Comparison of ENCODE assay signal across 13 cellular contexts in genomic region chr11:73315288-73316020, GRCh38. TPM values are rescaled to one million over a fixed set of nuclear protein-coding genes. Genes with fewer than 3 reads are reported as not detected.
DNase-seq lines count a peak whose midpoint lies in the region; ATAC-seq, FAIRE-seq and TF ChIP-seq lines count a peak whose summit lies in the region.
"Had no signal": no experiment of that assay in that cellular context is flagged by ENCODE, and none has a peak within 500 bp of the region (broad histone marks: within the 10 kb centered on the region; RNA-seq: fewer than 3 reads in every experiment).

No MANE protein-coding gene starts in this region.

- H3K9me3 ChIP-seq in adipocyte (ENCODE audit: control insufficient read depth, low read length) (no peaks in the 10 kb centered on the region), lower lobe of right lung (no peaks in the 10 kb centered on the region), stomach smooth muscle (ENCODE audit: control insufficient read depth in 2 of 2, low read length in 2 of 2) (no peaks in the 10 kb centered on the region)
- H3K9me3 ChIP-seq in effector memory CD4-positive, alpha-beta T cell (ENCODE audit: control insufficient read depth, low read length), result no peaks in the 10 kb centered on the region

- no peak for TF ChIP-seq CTCF in lower lobe of right lung (IDR thresholded peaks at IDR 0.05)

- no peak for TF ChIP-seq POLR2A in GM12892 (IDR thresholded peaks at IDR 0.05; ENCODE audit: low read depth, low read length)

- H3K9ac ChIP-seq in adipocyte (ENCODE audit: low read length) (peak overlapping the region; percentile 99), stomach smooth muscle (ENCODE audit: low read length in 2 of 2) (peak overlapping the region; percentile 58 to 69)

- peaks cover 82% of the 10 kb centered on the region for H3K4me1 ChIP-seq in adipocyte (ENCODE audit: control insufficient read depth, insufficient read depth, low read length)
- H3K4me1 ChIP-seq in lower lobe of right lung, result peaks cover 93% of the 10 kb centered on the region
- peaks cover 98% of the 10 kb centered on the region for H3K4me1 ChIP-seq in stomach smooth muscle (ENCODE audit: control insufficient read depth, insufficient read depth, low read length)
- no peaks in the 10 kb centered on the region for H3K4me1 ChIP-seq in effector memory CD4-positive, alpha-beta T cell (ENCODE audit: control insufficient read depth, insufficient read depth, low read length, poor library complexity, severe bottlenecking)

- peak; percentile 5 for FAIRE-seq in GM12892 (lab: Jason Lieb, UNC)
- FAIRE-seq: frontal cortex had no signal

- DNase-seq in GM12892 (ENCODE audit: insufficient read length) (no peak), adipocyte (ENCODE audit: low read depth) (no peak), lower lobe of right lung (no peak), KBM-7 (no peak), AG20443 (ENCODE audit: low spot score) (no peak), H7 (no peak)
- no peak for DNase-seq in effector memory CD4-positive, alpha-beta T cell
- DNase-seq: DMS153; midbrain; stimulated activated CD4-positive, alpha-beta T cell treated with anti-CD3 and anti-CD28 coated beads, Interleukin-15, amount 100 ng/mL, for 24 hours; stimulated activated naive CD8-positive, alpha-beta T cell treated with anti-CD3 and anti-CD28 coated beads, Interleukin-15, Interleukin-2, amounts not matched to agents 100 U/mL and 50 U/mL, for 24 hours had no signal

- intact Hi-C loops in lower lobe of right lung (cut with DNase I), result no loop called here

- peak overlapping the region; percentile 79 for H3K27ac ChIP-seq in lower lobe of right lung
- H3K27ac ChIP-seq in stomach smooth muscle (ENCODE audit: low read length), result peak overlapping the region; percentile 97
- H3K27ac ChIP-seq in effector memory CD4-positive, alpha-beta T cell (ENCODE audit: insufficient read depth, low read length, poor library complexity, severe bottlenecking), result no peak overlapping the region

- peak overlapping the region; percentile 16 for H3K4me3 ChIP-seq in adipocyte (ENCODE audit: low read length)
- peak overlapping the region; percentile 78 for H3K4me3 ChIP-seq in lower lobe of right lung
- peak overlapping the region; percentile 41 to 87 for H3K4me3 ChIP-seq in stomach smooth muscle (ENCODE audit: low read length in 2 of 2)
- H3K4me3 ChIP-seq in H7 (ENCODE audit: insufficient read depth, low read depth, low read length), result no peak overlapping the region
- H3K4me3 ChIP-seq in effector memory CD4-positive, alpha-beta T cell (ENCODE audit: insufficient read depth, low read depth, low read length, poor library complexity, severe bottlenecking), result no peak overlapping the region

- H3K27me3 ChIP-seq in adipocyte (replicated peaks; ENCODE audit: control insufficient read depth, insufficient read depth, low read length), result no peaks in the 10 kb centered on the region
- no peaks in the 10 kb centered on the region for H3K27me3 ChIP-seq in lower lobe of right lung (ENCODE audit: low read depth)
- H3K27me3 ChIP-seq in stomach smooth muscle (ENCODE audit: control insufficient read depth in 1 of 2, insufficient read depth in 2 of 2, low read length in 2 of 2), result no peaks in the 10 kb centered on the region
- H3K27me3 ChIP-seq in H7 (ENCODE audit: control insufficient read depth, insufficient read depth, low read length), result peaks cover 3% of the 10 kb centered on the region; the same call in 1 of the 2 replicates
- no peaks in the 10 kb centered on the region for H3K27me3 ChIP-seq in effector memory CD4-positive, alpha-beta T cell (replicated peaks; ENCODE audit: control insufficient read depth, insufficient read depth, low read length, poor library complexity, severe bottlenecking)

- no peak for ATAC-seq in lower lobe of right lung
- ATAC-seq: stimulated activated naive CD8-positive, alpha-beta T cell treated with anti-CD3 and anti-CD28 coated beads, Interleukin-15, Interleukin-2, amounts not matched to agents 100 U/mL and 50 U/mL, for 24 hours had no signal

- in situ Hi-C loops in KBM-7 (cut with MboI; ENCODE audit: low pct_unique_long_range_greater_than_20kb, low sequenced_read_pairs), result no loop called here

- H3K36me3 ChIP-seq in adipocyte (ENCODE audit: control insufficient read depth, insufficient read depth, low read length, severe bottlenecking) (peaks cover 5% of the 10 kb centered on the region), lower lobe of right lung (no peaks in the 10 kb centered on the region), stomach smooth muscle (ENCODE audit: control insufficient read depth in 2 of 2, insufficient read depth in 2 of 2, low read length in 2 of 2) (peaks cover 0 to 10% of the 10 kb centered on the region in 2 donors), H7 (replicated peaks; ENCODE audit: control insufficient read depth, insufficient read depth, low read length) (peaks cover 2% of the 10 kb centered on the region; the same call in 1 of the 2 replicates)
- no peaks in the 10 kb centered on the region for H3K36me3 ChIP-seq in effector memory CD4-positive, alpha-beta T cell (ENCODE audit: control insufficient read depth, insufficient read depth, low read length)

RNA-seq across cellular contexts. Expression of gene ARHGEF17, which starts 7.4 kb away (rescaled TPM):
- 8.9 TPM for polyA plus RNA-seq in GM12892 (2012; ENCODE audit: missing spikeins)
- total RNA-seq in lower lobe of right lung, result 56.5 TPM
- total RNA-seq in H7 (2014; rRNA removed; shearing (Covaris generic)), result 3.3 and 6.6 TPM in 2 replicates

RNA-seq across cellular contexts. Expression of gene P2RY6, which starts 43.3 kb away (rescaled TPM):
- polyA plus RNA-seq in GM12892 (2012; ENCODE audit: missing spikeins), result 0.13 TPM
- total RNA-seq in lower lobe of right lung, result 3.6 TPM
- total RNA-seq in H7 (2014; rRNA removed; shearing (Covaris generic)), result 0.66 TPM in 1 of 2 replicates, not detected in the other

Comparison
In these comparisons a context has a peak if more than half of its experiments do, and no peak if none do; other contexts are left out.
1. H3K4me3 ChIP-seq: peak in adipocyte (single experiment), lower lobe of right lung (single experiment) and stomach smooth muscle (2 of 2); none in H7 (single experiment) and effector memory CD4-positive, alpha-beta T cell (single experiment).